9 cellular contexts compared by ENCODE assay signal in the genomic region with DNA sequence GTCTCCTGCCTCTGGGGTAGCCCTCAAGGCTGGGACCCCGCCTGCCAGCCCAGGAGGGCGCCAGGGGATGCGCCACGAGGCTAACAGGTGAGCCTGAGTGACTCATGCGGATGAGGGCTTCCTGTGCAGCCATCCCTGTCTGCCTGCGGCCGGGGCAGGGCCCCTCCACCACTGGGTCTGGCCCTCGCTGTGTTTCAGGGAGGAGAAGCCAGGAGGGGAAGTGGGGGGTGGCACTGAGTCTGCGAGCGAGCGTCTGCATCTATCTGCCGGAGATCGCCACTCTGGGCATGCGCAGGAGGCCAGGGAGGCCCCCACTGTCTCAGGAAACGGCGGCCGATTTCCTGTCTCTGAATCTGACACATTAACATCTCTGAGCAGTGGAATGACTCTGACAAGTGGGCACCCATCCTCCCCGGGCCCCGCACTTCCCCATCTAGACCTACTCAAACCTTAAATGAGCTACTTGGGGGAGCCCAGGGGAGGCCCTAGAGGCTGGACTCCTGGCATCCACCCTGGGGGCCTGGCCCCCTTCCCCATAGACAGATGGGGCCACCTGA. TPM values are rescaled to one million over a fixed set of nuclear protein-coding genes. Genes with fewer than 3 reads are reported as not detected.
DNase-seq lines count a peak whose midpoint lies in the region; ATAC-seq and TF ChIP-seq lines count a peak whose summit lies in the region.
"Had no signal": no experiment of that assay in that cellular context is flagged by ENCODE, and none has a peak within 500 bp of the region (broad histone marks: within the 10 kb centered on the region; RNA-seq: fewer than 3 reads in every experiment).

No MANE protein-coding gene starts in this region.

- intact Hi-C loops in dorsolateral prefrontal cortex (cut with DNase I), result no loop called here
- intact Hi-C loops in lower lobe of right lung (cut with DNase I), result no loop called here

- H3K36me3 ChIP-seq in lower lobe of right lung, result peaks cover 15% of the 10 kb centered on the region

- peak; percentile 74 for TF ChIP-seq POLR2A in GM18505 (IDR thresholded peaks at IDR 0.05; ENCODE audit: borderline replicate concordance, extremely low read depth, insufficient read depth, insufficient read length)

- ATAC-seq in GM18505 (IDR thresholded peaks at IDR 0.05; ENCODE audit: unreplicated experiment) (peak; percentile 72), HG02840 (IDR thresholded peaks at IDR 0.05; ENCODE audit: low FRiP score, unreplicated experiment) (peak; percentile 81), lower lobe of right lung (peak; percentile 66 to 86)

- TF ChIP-seq CTCF in dorsolateral prefrontal cortex (IDR thresholded peaks at IDR 0.05 in 54 of 56, conservative IDR thresholded peaks at IDR 0.05 in 2 of 56; ENCODE audit: low read depth in 1 of 56, partially characterized antibody in 56 of 56) (no peak), lower lobe of right lung (IDR thresholded peaks at IDR 0.05) (no peak)

- peak; percentile 73 for DNase-seq in NCI-H2107 treated with DMSO at 0.1 percent for 48 hours (lab: John Stamatoyannopoulos, UW; ENCODE audit: unreplicated experiment)
- peak; percentile 99 for DNase-seq in activated CD4-positive, alpha-beta T cell treated with anti-CD3 and anti-CD28 coated beads for 48 hours
- DNase-seq in dorsolateral prefrontal cortex, result peak; percentile 42 to 89 (median 69)
- DNase-seq in lower lobe of right lung, result peak; percentile 93
- DNase-seq in stimulated activated CD8-positive, alpha-beta memory T cell treated with anti-CD3 and anti-CD28 coated beads, Interleukin-12 subunit alpha, Interleukin-12 subunit beta, amount 100 ng/mL, for 24 hours (ENCODE audit: extremely low read depth), result peak; percentile 97
- DNase-seq in DMS 273 treated with DMSO at 0.1 percent for 48 hours (lab: John Stamatoyannopoulos, UW), result no peak

- H3K9me3 ChIP-seq in lower lobe of right lung, result no peaks in the 10 kb centered on the region

- H3K27me3 ChIP-seq in dorsolateral prefrontal cortex (no peaks in the 10 kb centered on the region), lower lobe of right lung (ENCODE audit: low read depth) (no peaks in the 10 kb centered on the region)

- H3K4me3 ChIP-seq in dorsolateral prefrontal cortex (peak overlapping the region in 20 of 59 donors; percentile 2 to 40 (median 18)), lower lobe of right lung (peak overlapping the region; percentile 31)

- peaks cover 40% of the 10 kb centered on the region for H3K4me1 ChIP-seq in lower lobe of right lung

- H3K27ac ChIP-seq in dorsolateral prefrontal cortex (peak overlapping the region in 57 of 59 donors; percentile 13 to 92 (median 73)), lower lobe of right lung (peak overlapping the region; percentile 95)

RNA-seq across cellular contexts. Expression of a gene that starts 19.7 kb away (rescaled TPM):
- 10 to 100 TPM in 109 of 120 experiments, 1 to 10 TPM in 11; 7.9 to 26.0 (median 14.0) TPM for total RNA-seq in dorsolateral prefrontal cortex
- total RNA-seq in lower lobe of right lung, result 17.8 TPM

RNA-seq across cellular contexts. Expression of a gene that starts 34.1 kb away (rescaled TPM):
- total RNA-seq in dorsolateral prefrontal cortex, result 10 to 100 TPM; 12.2 to 26.7 (median 17.6) TPM
- total RNA-seq in lower lobe of right lung, result 28.4 TPM

RNA-seq across cellular contexts. Expression of a gene that starts 41.5 kb away (rescaled TPM):
- total RNA-seq in dorsolateral prefrontal cortex (not detected), lower lobe of right lung (not detected)
- total RNA-seq: myocyte had no signal

RNA-seq across cellular contexts. Expression of a gene that starts 45.1 kb away (rescaled TPM):
- total RNA-seq in dorsolateral prefrontal cortex (1 to 10 TPM; 2.0 to 8.6 (median 4.2) TPM), lower lobe of right lung (20.4 TPM)

RNA-seq across cellular contexts. Expression of a gene that starts 48.2 kb away (rescaled TPM):
- 1 to 10 TPM in 109 of 120 experiments, under 1 TPM in 9, not detected in 2; 0.41 to 9.2 (median 2.3) TPM for total RNA-seq in dorsolateral prefrontal cortex
- 2.7 TPM for total RNA-seq in lower lobe of right lung
